25 cellular contexts compared by ENCODE assay signal in genomic region chr12:44780221-44780770, GRCh38.
"Had no signal": no experiment of that assay in that cellular context is flagged by ENCODE, and none has a peak within 500 bp of the region (broad histone marks: within the 10 kb centered on the region; RNA-seq: fewer than 3 reads in every experiment).

No MANE protein-coding gene starts in this region.

- H3K27ac ChIP-seq: brain microvascular endothelial cell, cardiac muscle cell, Peyer's patch, SJSA1, VCaP had no signal

- H3K4me1 Mint-ChIP-seq: activated CD4-positive, alpha-beta T cell treated with anti-CD3 and anti-CD28 coated beads, Interleukin-2, amount 10 ng/mL, durations not matched to agents 7 days and 5 days had no signal

- ATAC-seq: activated T-cell treated with anti-CD3 and anti-CD28 coated beads, Interleukin-2, amount 50 U/mL, for 72 hours had no signal

- H3K27ac Mint-ChIP-seq: activated CD4-positive, alpha-beta memory T cell treated with anti-CD3 and anti-CD28 coated beads for 36 hours; activated CD4-positive, alpha-beta T cell treated with anti-CD3 and anti-CD28 coated beads, Interleukin-2, amount 10 ng/mL, durations not matched to agents 7 days and 5 days; activated T-cell treated with anti-CD3 and anti-CD28 coated beads, Interleukin-2, amount 50 U/mL, for 72 hours; activated T-helper 2 cell treated with anti-CD3 and anti-CD28 coated beads, Interferon-gamma antibody, Interleukin-2, Interleukin-4, amounts not matched to agents 10 μg/mL and 5 μg/mL and 100 μg/mL, durations not matched to agents 14 hours and 24 hours and 36 hours; T-helper 1 cell treated with Interleukin-12 subunit alpha and Interleukin-12 subunit beta and Interleukin-4 antibody, amounts not matched to agents 30 μg/mL and 1 μg/mL, for 36 hours had no signal

- DNase-seq: activated CD4-positive, alpha-beta memory T cell treated with anti-CD3 and anti-CD28 coated beads for 36 hours; activated CD4-positive, alpha-beta T cell treated with anti-CD3 and anti-CD28 coated beads, Interleukin-2, amount 10 ng/mL, durations not matched to agents 7 days and 5 days; activated CD4-positive, CD25-positive, alpha-beta regulatory T cell; activated CD8-positive, alpha-beta memory T cell treated with anti-CD3 and anti-CD28 coated beads, Interleukin-2, amount 50 U/mL, for 4 hours; activated gamma-delta T cell treated with Interleukin-2 at 50 U/mL for 16 hours; activated naive CD4-positive, alpha-beta T cell treated with anti-CD3 and anti-CD28 coated beads, Interleukin-2, amount 50 U/mL, for 16 hours; activated T-cell treated with anti-CD3 and anti-CD28 coated beads, Interleukin-2, amount 50 U/mL, for 72 hours; brain microvascular endothelial cell; KBM-7; NCI-H1092; NCI-H1417; NCI-H1930; NCI-H2171; NCI-H2227 treated with DMSO at 0.1 percent for 48 hours; NCI-H510A; NCI-H526 treated with DMSO at 0.1 percent for 48 hours; NCI-H82; NK-92 treated with Interleukin-12 subunit alpha and Interleukin-12 subunit beta, amount 100 ng/mL, for 24 hours; Peyer's patch; SHP77 had no signal

- H3K4me3 Mint-ChIP-seq: activated CD4-positive, alpha-beta memory T cell treated with anti-CD3 and anti-CD28 coated beads for 36 hours; activated CD4-positive, alpha-beta T cell treated with anti-CD3 and anti-CD28 coated beads, Interleukin-2, amount 10 ng/mL, durations not matched to agents 7 days and 5 days; activated T-cell treated with anti-CD3 and anti-CD28 coated beads, Interleukin-2, amount 50 U/mL, for 72 hours; T-helper 1 cell treated with Interleukin-12 subunit alpha and Interleukin-12 subunit beta and Interleukin-4 antibody, amounts not matched to agents 30 μg/mL and 1 μg/mL, for 36 hours had no signal

- H3K27me3 Mint-ChIP-seq: activated CD4-positive, alpha-beta memory T cell treated with anti-CD3 and anti-CD28 coated beads for 36 hours; activated CD4-positive, alpha-beta T cell treated with anti-CD3 and anti-CD28 coated beads, Interleukin-2, amount 10 ng/mL, durations not matched to agents 7 days and 5 days had no signal

- H3K9me3 Mint-ChIP-seq: activated T-helper 2 cell treated with anti-CD3 and anti-CD28 coated beads, Interferon-gamma antibody, Interleukin-2, Interleukin-4, amounts not matched to agents 10 μg/mL and 5 μg/mL and 100 μg/mL, durations not matched to agents 14 hours and 24 hours and 36 hours had no signal
